In genomic region chr2:234081970-234082822, GRCh38 we compare ENCODE assay signal across 14 cellular contexts. TPM values are rescaled to one million over a fixed set of nuclear protein-coding genes. Genes with fewer than 3 reads are reported as not detected.
A peak's percentile ranks its signal among the peaks of the same experiment; 100 is the strongest.
DNase-seq lines count a peak whose midpoint lies in the region; ATAC-seq and TF ChIP-seq lines count a peak whose summit lies in the region.
"Had no signal": no experiment of that assay in that cellular context is flagged by ENCODE, and none has a peak within 500 bp of the region (broad histone marks: within the 10 kb centered on the region; RNA-seq: fewer than 3 reads in every experiment).

No MANE protein-coding gene starts in this region.

- in situ Hi-C loops in GM13977 (cut with MboI; ENCODE audit: low pct_unique_long_range_greater_than_20kb, low sequenced_read_pairs, unreplicated experiment) = loop anchor here (25.0 kb wide), 1 partner anchor 95 kb away; no protein-coding TSS in a partner anchor

- TF ChIP-seq EP300 in upper lobe of left lung (IDR thresholded peaks at IDR 0.05) = no peak

- H3K27ac ChIP-seq in upper lobe of left lung = peak overlapping the region in 3 of 4 donors; percentile 39 to 53 (median 41)
- H3K27ac ChIP-seq: epithelial cell of prostate had no signal

- H3K9me3 ChIP-seq in upper lobe of left lung = no peaks in the 10 kb centered on the region

- H3K36me3 ChIP-seq in upper lobe of left lung = no peaks in the 10 kb centered on the region
- no peaks in the 10 kb centered on the region for H3K36me3 ChIP-seq in H7 (replicated peaks; ENCODE audit: control insufficient read depth, insufficient read depth, low read length)

- DNase-seq in NCI-H128 (lab: John Stamatoyannopoulos, UW; ENCODE audit: unreplicated experiment) (peak; percentile 71), NCI-H526 (lab: John Stamatoyannopoulos, UW) (peak; percentile 51 to 54), iPS-NIHi11 (ENCODE audit: low spot score) (peak; percentile 31), upper lobe of left lung (peak in 1 of 2 donors; percentile 71), H7 (no peak), GM13977 (ENCODE audit: low spot score) (no peak), epidermal melanocyte (ENCODE audit: insufficient read length, low spot score) (no peak)
- DNase-seq: activated CD4-positive, alpha-beta T cell treated with anti-CD3 and anti-CD28 coated beads for 1 hour; CD8-positive, alpha-beta memory T cell; NK-92 treated with Interleukin-12 subunit alpha and Interleukin-12 subunit beta, amount 100 ng/mL, for 24 hours had no signal

- TF ChIP-seq POLR2A in upper lobe of left lung (IDR thresholded peaks at IDR 0.05) = no peak

- H3K4me3 ChIP-seq in upper lobe of left lung (no peak overlapping the region), H7 (ENCODE audit: insufficient read depth, low read depth, low read length) (no peak overlapping the region)

- ATAC-seq in upper lobe of left lung (ENCODE audit: low FRiP score in 2 of 2) (peak; percentile 38 to 85), HG03457 (IDR thresholded peaks at IDR 0.05; ENCODE audit: unreplicated experiment) (no peak)
- ATAC-seq: sciatic nerve had no signal

- WGBS in upper lobe of left lung, 2 donors = 43 to 60% methylated on average over 15 of the region's 15 CpGs

- H3K27me3 ChIP-seq in upper lobe of left lung = no peaks in the 10 kb centered on the region
- H3K27me3 ChIP-seq in H7 (ENCODE audit: control insufficient read depth, insufficient read depth, low read length) = no peaks in the 10 kb centered on the region

- no peak for TF ChIP-seq CTCF in upper lobe of left lung (IDR thresholded peaks at IDR 0.05)
- TF ChIP-seq CTCF in GM13977 (IDR thresholded peaks at IDR 0.05; ENCODE audit: extremely low read depth, insufficient read depth, missing control alignments) = no peak

- peaks cover 0 to 9% (median 0%) of the 10 kb centered on the region in 4 donors for H3K4me1 ChIP-seq in upper lobe of left lung

RNA-seq across cellular contexts. Expression of gene SPP2, which starts 31.7 kb away (rescaled TPM):
- not detected for total RNA-seq in upper lobe of left lung
- total RNA-seq in H7 (2014; rRNA removed; shearing (Covaris generic)) = not detected in 2 replicates
- total RNA-seq: CD8-positive, alpha-beta memory T cell; sciatic nerve; subcutaneous adipose tissue had no signal

Comparison
In these comparisons a context has a peak if more than half of its experiments do, and no peak if none do; other contexts are left out.
1. DNase-seq: peak in NCI-H128 (single experiment), NCI-H526 (2 of 2) and iPS-NIHi11 (single experiment); none in H7 (single experiment), GM13977 (single experiment) and epidermal melanocyte (single experiment).